In genomic region chr15:57667171-57667924, GRCh38 we compare ENCODE assay signal across 1 cellular context.
TF ChIP-seq lines count a peak whose summit lies in the region.

No MANE protein-coding gene starts in this region.

TF ChIP-seq in K562, 482 proteins besides CTCF, POLR2A, EP300 and RAD21 (continued from another document):
- TF ChIP-seq, protein P1, sequence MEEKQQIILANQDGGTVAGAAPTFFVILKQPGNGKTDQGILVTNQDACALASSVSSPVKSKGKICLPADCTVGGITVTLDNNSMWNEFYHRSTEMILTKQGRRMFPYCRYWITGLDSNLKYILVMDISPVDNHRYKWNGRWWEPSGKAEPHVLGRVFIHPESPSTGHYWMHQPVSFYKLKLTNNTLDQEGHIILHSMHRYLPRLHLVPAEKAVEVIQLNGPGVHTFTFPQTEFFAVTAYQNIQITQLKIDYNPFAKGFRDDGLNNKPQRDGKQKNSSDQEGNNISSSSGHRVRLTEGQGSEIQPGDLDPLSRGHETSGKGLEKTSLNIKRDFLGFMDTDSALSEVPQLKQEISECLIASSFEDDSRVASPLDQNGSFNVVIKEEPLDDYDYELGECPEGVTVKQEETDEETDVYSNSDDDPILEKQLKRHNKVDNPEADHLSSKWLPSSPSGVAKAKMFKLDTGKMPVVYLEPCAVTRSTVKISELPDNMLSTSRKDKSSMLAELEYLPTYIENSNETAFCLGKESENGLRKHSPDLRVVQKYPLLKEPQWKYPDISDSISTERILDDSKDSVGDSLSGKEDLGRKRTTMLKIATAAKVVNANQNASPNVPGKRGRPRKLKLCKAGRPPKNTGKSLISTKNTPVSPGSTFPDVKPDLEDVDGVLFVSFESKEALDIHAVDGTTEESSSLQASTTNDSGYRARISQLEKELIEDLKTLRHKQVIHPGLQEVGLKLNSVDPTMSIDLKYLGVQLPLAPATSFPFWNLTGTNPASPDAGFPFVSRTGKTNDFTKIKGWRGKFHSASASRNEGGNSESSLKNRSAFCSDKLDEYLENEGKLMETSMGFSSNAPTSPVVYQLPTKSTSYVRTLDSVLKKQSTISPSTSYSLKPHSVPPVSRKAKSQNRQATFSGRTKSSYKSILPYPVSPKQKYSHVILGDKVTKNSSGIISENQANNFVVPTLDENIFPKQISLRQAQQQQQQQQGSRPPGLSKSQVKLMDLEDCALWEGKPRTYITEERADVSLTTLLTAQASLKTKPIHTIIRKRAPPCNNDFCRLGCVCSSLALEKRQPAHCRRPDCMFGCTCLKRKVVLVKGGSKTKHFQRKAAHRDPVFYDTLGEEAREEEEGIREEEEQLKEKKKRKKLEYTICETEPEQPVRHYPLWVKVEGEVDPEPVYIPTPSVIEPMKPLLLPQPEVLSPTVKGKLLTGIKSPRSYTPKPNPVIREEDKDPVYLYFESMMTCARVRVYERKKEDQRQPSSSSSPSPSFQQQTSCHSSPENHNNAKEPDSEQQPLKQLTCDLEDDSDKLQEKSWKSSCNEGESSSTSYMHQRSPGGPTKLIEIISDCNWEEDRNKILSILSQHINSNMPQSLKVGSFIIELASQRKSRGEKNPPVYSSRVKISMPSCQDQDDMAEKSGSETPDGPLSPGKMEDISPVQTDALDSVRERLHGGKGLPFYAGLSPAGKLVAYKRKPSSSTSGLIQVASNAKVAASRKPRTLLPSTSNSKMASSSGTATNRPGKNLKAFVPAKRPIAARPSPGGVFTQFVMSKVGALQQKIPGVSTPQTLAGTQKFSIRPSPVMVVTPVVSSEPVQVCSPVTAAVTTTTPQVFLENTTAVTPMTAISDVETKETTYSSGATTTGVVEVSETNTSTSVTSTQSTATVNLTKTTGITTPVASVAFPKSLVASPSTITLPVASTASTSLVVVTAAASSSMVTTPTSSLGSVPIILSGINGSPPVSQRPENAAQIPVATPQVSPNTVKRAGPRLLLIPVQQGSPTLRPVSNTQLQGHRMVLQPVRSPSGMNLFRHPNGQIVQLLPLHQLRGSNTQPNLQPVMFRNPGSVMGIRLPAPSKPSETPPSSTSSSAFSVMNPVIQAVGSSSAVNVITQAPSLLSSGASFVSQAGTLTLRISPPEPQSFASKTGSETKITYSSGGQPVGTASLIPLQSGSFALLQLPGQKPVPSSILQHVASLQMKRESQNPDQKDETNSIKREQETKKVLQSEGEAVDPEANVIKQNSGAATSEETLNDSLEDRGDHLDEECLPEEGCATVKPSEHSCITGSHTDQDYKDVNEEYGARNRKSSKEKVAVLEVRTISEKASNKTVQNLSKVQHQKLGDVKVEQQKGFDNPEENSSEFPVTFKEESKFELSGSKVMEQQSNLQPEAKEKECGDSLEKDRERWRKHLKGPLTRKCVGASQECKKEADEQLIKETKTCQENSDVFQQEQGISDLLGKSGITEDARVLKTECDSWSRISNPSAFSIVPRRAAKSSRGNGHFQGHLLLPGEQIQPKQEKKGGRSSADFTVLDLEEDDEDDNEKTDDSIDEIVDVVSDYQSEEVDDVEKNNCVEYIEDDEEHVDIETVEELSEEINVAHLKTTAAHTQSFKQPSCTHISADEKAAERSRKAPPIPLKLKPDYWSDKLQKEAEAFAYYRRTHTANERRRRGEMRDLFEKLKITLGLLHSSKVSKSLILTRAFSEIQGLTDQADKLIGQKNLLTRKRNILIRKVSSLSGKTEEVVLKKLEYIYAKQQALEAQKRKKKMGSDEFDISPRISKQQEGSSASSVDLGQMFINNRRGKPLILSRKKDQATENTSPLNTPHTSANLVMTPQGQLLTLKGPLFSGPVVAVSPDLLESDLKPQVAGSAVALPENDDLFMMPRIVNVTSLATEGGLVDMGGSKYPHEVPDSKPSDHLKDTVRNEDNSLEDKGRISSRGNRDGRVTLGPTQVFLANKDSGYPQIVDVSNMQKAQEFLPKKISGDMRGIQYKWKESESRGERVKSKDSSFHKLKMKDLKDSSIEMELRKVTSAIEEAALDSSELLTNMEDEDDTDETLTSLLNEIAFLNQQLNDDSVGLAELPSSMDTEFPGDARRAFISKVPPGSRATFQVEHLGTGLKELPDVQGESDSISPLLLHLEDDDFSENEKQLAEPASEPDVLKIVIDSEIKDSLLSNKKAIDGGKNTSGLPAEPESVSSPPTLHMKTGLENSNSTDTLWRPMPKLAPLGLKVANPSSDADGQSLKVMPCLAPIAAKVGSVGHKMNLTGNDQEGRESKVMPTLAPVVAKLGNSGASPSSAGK (IDR thresholded peaks at IDR 0.05), result 0 out of 2 replicates have a peak, but pooled peaks have one; percentile 11
- TF ChIP-seq CC2D1A (IDR thresholded peaks at IDR 0.05), result no peak
TF ChIP-seq in K562: peak in this region for 3.
